Comparison of ENCODE assay signal across 8 cellular contexts in genomic region chr19:11446652-11447301, GRCh38. TPM values are rescaled to one million over a fixed set of nuclear protein-coding genes. Genes with fewer than 3 reads are reported as not detected.
A peak's percentile ranks its signal among the peaks of the same experiment; 100 is the strongest.
DNase-seq lines count a peak whose midpoint lies in the region; ATAC-seq and TF ChIP-seq lines count a peak whose summit lies in the region.

No MANE protein-coding gene starts in this region.

- no peak overlapping the region for H3K27ac ChIP-seq in CD8-positive, alpha-beta T cell (ENCODE audit: low read depth, low read length)
- H3K27ac ChIP-seq in esophagus squamous epithelium, result no peak overlapping the region

- no peaks in the 10 kb centered on the region for H3K9me3 ChIP-seq in CD8-positive, alpha-beta T cell (ENCODE audit: low read length)
- H3K9me3 ChIP-seq in esophagus squamous epithelium, result no peaks in the 10 kb centered on the region

- no peaks in the 10 kb centered on the region for H3K27me3 Mint-ChIP-seq in CD8-positive, alpha-beta T cell (ENCODE audit: low read depth)
- H3K27me3 Mint-ChIP-seq in nephron progenitor cell (ENCODE audit: low read depth, poor library complexity), result no peaks in the 10 kb centered on the region

- WGBS in esophagus squamous epithelium, 2 donors, result 49 to 59% methylated on average over 5 to 10 of the region's 23 CpGs

- H3K27me3 ChIP-seq in CD8-positive, alpha-beta T cell (ENCODE audit: insufficient read depth, low read length), result no peaks in the 10 kb centered on the region
- no peaks in the 10 kb centered on the region for H3K27me3 ChIP-seq in esophagus squamous epithelium

- no peaks in the 10 kb centered on the region for H3K4me1 ChIP-seq in CD8-positive, alpha-beta T cell (ENCODE audit: insufficient read depth, low read length)
- peaks cover 0 to 18% (median 2%) of the 10 kb centered on the region in 3 donors for H3K4me1 ChIP-seq in esophagus squamous epithelium

- POLR2A ChIA-PET in CD8-positive, alpha-beta T cell (lab: Charles Lee), result no interaction called here

- no peak for TF ChIP-seq POLR2A in esophagus squamous epithelium (IDR thresholded peaks at IDR 0.05)

- peak in 5 of 7 experiments; percentile 30 to 65 (median 52) for DNase-seq in CD8-positive, alpha-beta T cell
- peak in 44 of 76 experiments; percentile 1 to 65 (median 39) for DNase-seq in HUDEP-2 (lab: John Stamatoyannopoulos, UW; ENCODE audit: unreplicated experiment in 76 of 76)
- peak; percentile 52 for DNase-seq in activated CD8-positive, alpha-beta memory T cell treated with anti-CD3 and anti-CD28 coated beads, Interleukin-2, amount 50 U/mL, for 4 hours
- DNase-seq in esophagus squamous epithelium (lab: John Stamatoyannopoulos, UW), result no peak
- DNase-seq in nephron progenitor cell, result peak; percentile 82
- no peak for DNase-seq in SK-N-DZ (ENCODE audit: low spot score)

- intact Hi-C loops in CD8-positive, alpha-beta T cell (cut with DNase I, micrococcal nuclease), result loop anchor here (1.0 to 5.0 kb wide), 3 partner anchors 65 to 309 kb away; no protein-coding TSS in a partner anchor
- intact Hi-C loops in esophagus squamous epithelium (cut with DNase I), result loop anchor here (10.0 kb wide), 1 partner anchor 152 kb away; the partner anchor contains the start of gene TSPAN16

- H3K4me3 ChIP-seq in CD8-positive, alpha-beta T cell (ENCODE audit: low read depth, low read length), result no peak overlapping the region
- H3K4me3 ChIP-seq in esophagus squamous epithelium, result no peak overlapping the region

- no peak overlapping the region for H3K27ac Mint-ChIP-seq in CD8-positive, alpha-beta T cell
- peak overlapping the region; percentile 89 for H3K27ac Mint-ChIP-seq in nephron progenitor cell

- H3K36me3 Mint-ChIP-seq in CD8-positive, alpha-beta T cell, result peaks cover 61% of the 10 kb centered on the region
- peaks cover 21% of the 10 kb centered on the region for H3K36me3 Mint-ChIP-seq in nephron progenitor cell (ENCODE audit: low read depth)

- H3K36me3 ChIP-seq in CD8-positive, alpha-beta T cell (ENCODE audit: insufficient read depth, low read length), result peaks cover 15% of the 10 kb centered on the region
- H3K36me3 ChIP-seq in esophagus squamous epithelium, result peaks cover 40 to 93% (median 49%) of the 10 kb centered on the region in 3 donors

- H3K9me3 Mint-ChIP-seq in CD8-positive, alpha-beta T cell, result no peaks in the 10 kb centered on the region
- H3K9me3 Mint-ChIP-seq in nephron progenitor cell, result no peaks in the 10 kb centered on the region

- TF ChIP-seq CTCF in CD8-positive, alpha-beta T cell (IDR thresholded peaks at IDR 0.05), result peak; percentile 56
- TF ChIP-seq CTCF in esophagus squamous epithelium (IDR thresholded peaks at IDR 0.05) (peak; percentile 33 to 79 (median 67)), nephron progenitor cell (IDR thresholded peaks at IDR 0.05) (peak; percentile 65)

- CTCF ChIA-PET in CD8-positive, alpha-beta T cell (lab: Charles Lee), result interaction anchor here (0.8 to 2.5 kb wide), 2 partner anchors 64 to 66 kb away, joined by 3 to 8 read pairs; no protein-coding TSS in a partner anchor

- H3K4me1 Mint-ChIP-seq in CD8-positive, alpha-beta T cell (ENCODE audit: low read depth), result peaks cover 2% of the 10 kb centered on the region
- H3K4me1 Mint-ChIP-seq in nephron progenitor cell, result peaks cover 12% of the 10 kb centered on the region

- peak; percentile 69 for ATAC-seq in CD8-positive, alpha-beta T cell
- ATAC-seq in GM18868 (IDR thresholded peaks at IDR 0.05; ENCODE audit: unreplicated experiment) (no peak), GM18517 (IDR thresholded peaks at IDR 0.05; ENCODE audit: unreplicated experiment) (no peak)

- no peak overlapping the region for H3K4me3 Mint-ChIP-seq in CD8-positive, alpha-beta T cell
- no peak overlapping the region for H3K4me3 Mint-ChIP-seq in nephron progenitor cell

RNA-seq across cellular contexts. Expression of gene PRKCSH, which starts 11.3 kb away (rescaled TPM):
- total RNA-seq in CD8-positive, alpha-beta T cell, result 100 to 1,000 TPM; 253 to 255 TPM
- total RNA-seq in esophagus squamous epithelium, result 100 to 1,000 TPM in 1 of 4 donors, 10 to 100 TPM in 3; 64.1 to 107 (median 99.1) TPM
- polyA plus RNA-seq in SK-N-DZ (2014; cell fraction: cytosol; rRNA removed), result 54.2 and 58.9 TPM in 2 replicates
- polyA plus RNA-seq in SK-N-DZ (2014; cell fraction: nucleus; rRNA removed), result 111 and 113 TPM in 2 replicates

RNA-seq across cellular contexts. Expression of gene ODAD3, which starts 11.9 kb away (rescaled TPM):
- total RNA-seq in CD8-positive, alpha-beta T cell, result not detected
- total RNA-seq in esophagus squamous epithelium, result 1 to 10 TPM in 1 of 4 donors, under 1 TPM in 1, not detected in 2; 0.19 to 8.8 TPM
- 0.42 and 6.6 TPM in 2 replicates for polyA plus RNA-seq in SK-N-DZ (2014; cell fraction: cytosol; rRNA removed)
- 10.7 TPM in 1 of 2 replicates, not detected in the other for polyA plus RNA-seq in SK-N-DZ (2014; cell fraction: nucleus; rRNA removed)

RNA-seq across cellular contexts. Expression of gene RGL3, which starts 27.7 kb away (rescaled TPM):
- not detected for total RNA-seq in CD8-positive, alpha-beta T cell
- total RNA-seq in esophagus squamous epithelium, result 1 to 10 TPM in 1 of 4 donors, under 1 TPM in 3; 0.22 to 1.9 (median 0.45) TPM
- not detected in 2 replicates for polyA plus RNA-seq in SK-N-DZ (2014; cell fraction: cytosol; rRNA removed)
- not detected in 2 replicates for polyA plus RNA-seq in SK-N-DZ (2014; cell fraction: nucleus; rRNA removed)

RNA-seq across cellular contexts. Expression of gene ELAVL3, which starts 34.1 kb away (rescaled TPM):
- under 1 TPM in 1 of 2 experiments, not detected in 1; 0.08 TPM for total RNA-seq in CD8-positive, alpha-beta T cell
- total RNA-seq in esophagus squamous epithelium, result not detected
- 66.4 and 88.5 TPM in 2 replicates for polyA plus RNA-seq in SK-N-DZ (2014; cell fraction: cytosol; rRNA removed)
- polyA plus RNA-seq in SK-N-DZ (2014; cell fraction: nucleus; rRNA removed), result 47.9 and 77.2 TPM in 2 replicates

RNA-seq across cellular contexts. Expression of gene ZNF653, which starts 58.9 kb away (rescaled TPM):
- 1 to 10 TPM; 9.7 to 10.0 TPM for total RNA-seq in CD8-positive, alpha-beta T cell
- total RNA-seq in esophagus squamous epithelium, result 10 to 100 TPM in 1 of 4 donors, 1 to 10 TPM in 3; 3.6 to 10.2 (median 5.0) TPM
- polyA plus RNA-seq in SK-N-DZ (2014; cell fraction: cytosol; rRNA removed), result 4.0 and 10.3 TPM in 2 replicates
- 8.2 and 13.5 TPM in 2 replicates for polyA plus RNA-seq in SK-N-DZ (2014; cell fraction: nucleus; rRNA removed)

Comparison
In these comparisons a context has a peak if more than half of its experiments do, and no peak if none do; other contexts are left out.
1. DNase-seq: peak in CD8-positive, alpha-beta T cell (5 of 7), HUDEP-2 (44 of 76), activated CD8-positive, alpha-beta memory T cell treated with anti-CD3 and anti-CD28 coated beads, Interleukin-2, amount 50 U/mL, for 4 hours (single experiment) and nephron progenitor cell (single experiment); none in esophagus squamous epithelium (single experiment) and SK-N-DZ (single experiment).
2. Peak in every context shown above with its lines, with median percentiles within 50 percentile points of each other: CTCF ChIP-seq.